Comparison of ENCODE assay signal across 13 cellular contexts in genomic region chr10:99369126-99369525, GRCh38.
"Had no signal": no experiment of that assay in that cellular context is flagged by ENCODE, and none has a peak within 500 bp of the region (broad histone marks: within the 10 kb centered on the region; RNA-seq: fewer than 3 reads in every experiment).

No MANE protein-coding gene starts in this region.

- H3K27me3 ChIP-seq: cardiac muscle cell, uterus had no signal

- DNase-seq: activated CD4-positive, alpha-beta T cell treated with anti-CD3 and anti-CD28 coated beads, Interleukin-2, amount 10 ng/mL, durations not matched to agents 7 days and 5 days; activated CD4-positive, CD25-positive, alpha-beta regulatory T cell; activated effector memory CD4-positive, alpha-beta T cell treated with Interleukin-2 at 50 U/mL for 16 hours; activated T-cell treated with anti-CD3 and anti-CD28 coated beads, Interleukin-2, amount 50 U/mL, for 24 hours; amygdala; naive B cell; posterior cingulate gyrus; T-helper 17 cell; tibial artery; uterus had no signal

- H3K36me3 ChIP-seq: cardiac muscle cell, tibial artery, uterus had no signal

- H3K9me3 ChIP-seq: tibial artery, uterus had no signal

- ATAC-seq: T-helper 17 cell had no signal

- H3K27ac ChIP-seq: cardiac muscle cell, hepatocyte, tibial artery, uterus had no signal

- H3K4me3 ChIP-seq: cardiac muscle cell, hepatocyte, smooth muscle cell, tibial artery, uterus had no signal

- H3K4me1 ChIP-seq: tibial artery, uterus had no signal
